10 cellular contexts compared by ENCODE assay signal in genomic region chr10:11560076-11560709, GRCh38. TPM values are rescaled to one million over a fixed set of nuclear protein-coding genes. Genes with fewer than 3 reads are reported as not detected.
DNase-seq lines count a peak whose midpoint lies in the region; ATAC-seq and TF ChIP-seq lines count a peak whose summit lies in the region.
"Had no signal": no experiment of that assay in that cellular context is flagged by ENCODE, and none has a peak within 500 bp of the region (broad histone marks: within the 10 kb centered on the region; RNA-seq: fewer than 3 reads in every experiment).

No MANE protein-coding gene starts in this region.

- H3K9me3 Mint-ChIP-seq in endothelial cell (ENCODE audit: unreplicated experiment), result no peaks in the 10 kb centered on the region
- H3K9me3 Mint-ChIP-seq: central memory CD8-positive, alpha-beta T cell had no signal

- H3K4me1 Mint-ChIP-seq in endothelial cell (ENCODE audit: unreplicated experiment), result peaks cover 7% of the 10 kb centered on the region
- H3K4me1 Mint-ChIP-seq: CD4-positive, alpha-beta memory T cell; central memory CD8-positive, alpha-beta T cell had no signal

- H3K4me3 Mint-ChIP-seq in endothelial cell (ENCODE audit: unreplicated experiment), result no peak overlapping the region
- H3K4me3 Mint-ChIP-seq: CD4-positive, alpha-beta memory T cell; central memory CD8-positive, alpha-beta T cell had no signal

- no peaks in the 10 kb centered on the region for H3K27me3 Mint-ChIP-seq in endothelial cell (ENCODE audit: unreplicated experiment)

- DNase-seq in GM06990 (ENCODE audit: extremely low read depth, insufficient read length), result peak; percentile 50
- peak; percentile 47 for DNase-seq in glomerular visceral epithelial cell (ENCODE audit: extremely low spot score)
- no peak for DNase-seq in nucleus accumbens (lab: John Stamatoyannopoulos, UW)
- no peak for DNase-seq in heart right ventricle
- DNase-seq in hypothalamus (lab: John Stamatoyannopoulos, UW), result no peak
- DNase-seq in endothelial cell (ENCODE audit: low spot score), result no peak
- DNase-seq: CD4-positive, alpha-beta memory T cell had no signal

- WGBS in heart right ventricle, 2 donors, result 73 to 74% methylated on average over 4 of the region's 4 CpGs

- H3K4me1 ChIP-seq in heart right ventricle, result peaks cover 0 to 23% (median 0%) of the 10 kb centered on the region in 9 donors

- TF ChIP-seq CTCF in GM06990 (IDR thresholded peaks at IDR 0.05; ENCODE audit: insufficient read depth, low read length, poor library complexity, severe bottlenecking), result no peak
- no peak for TF ChIP-seq CTCF in heart right ventricle (IDR thresholded peaks at IDR 0.05)
- TF ChIP-seq CTCF in endothelial cell (IDR thresholded peaks at IDR 0.05; ENCODE audit: unreplicated experiment), result no peak

- peak; percentile 80 for ATAC-seq in GM21529 (IDR thresholded peaks at IDR 0.05; ENCODE audit: unreplicated experiment)
- ATAC-seq in HG03565 (IDR thresholded peaks at IDR 0.05; ENCODE audit: unreplicated experiment), result peak; percentile 66
- no peak for ATAC-seq in heart right ventricle

- no peak overlapping the region for H3K27ac ChIP-seq in heart right ventricle

- H3K36me3 Mint-ChIP-seq in endothelial cell (ENCODE audit: low read depth, unreplicated experiment), result no peaks in the 10 kb centered on the region
- H3K36me3 Mint-ChIP-seq: CD4-positive, alpha-beta memory T cell had no signal

- no peaks in the 10 kb centered on the region for H3K27me3 ChIP-seq in GM06990 (replicated peaks; ENCODE audit: control insufficient read depth, insufficient read depth, low read length)
- no peaks in the 10 kb centered on the region for H3K27me3 ChIP-seq in heart right ventricle

- no peak overlapping the region for H3K27ac Mint-ChIP-seq in endothelial cell (ENCODE audit: unreplicated experiment)
- H3K27ac Mint-ChIP-seq: CD4-positive, alpha-beta memory T cell had no signal

- no peaks in the 10 kb centered on the region for H3K36me3 ChIP-seq in GM06990 (ENCODE audit: control insufficient read depth, insufficient read depth, low read length)
- H3K36me3 ChIP-seq in heart right ventricle, result no peaks in the 10 kb centered on the region

- intact Hi-C loops in heart right ventricle (cut with DNase I), result no loop called here

- no peak overlapping the region for H3K4me3 ChIP-seq in GM06990 (replicated peaks; ENCODE audit: low read depth, low read length)
- H3K4me3 ChIP-seq in heart right ventricle, result no peak overlapping the region

- peaks cover 0 to 8% (median 0%) of the 10 kb centered on the region in 11 donors for H3K9me3 ChIP-seq in heart right ventricle

RNA-seq across cellular contexts. Expression of gene USP6NL, which starts 51.3 kb away (rescaled TPM):
- total RNA-seq in heart right ventricle, result 10 to 100 TPM in 2 of 10 donors, 1 to 10 TPM in 8; 5.7 to 11.1 (median 8.9) TPM
- polyA plus RNA-seq in heart right ventricle, result 1 to 10 TPM; 1.8 to 4.1 TPM
- total RNA-seq in endothelial cell (ENCODE audit: unreplicated experiment), result 33.0 TPM

Comparison
In these comparisons a context has a peak if more than half of its experiments do, and no peak if none do; other contexts are left out.
1. DNase-seq: peak in GM06990 (single experiment) and glomerular visceral epithelial cell (single experiment); none in nucleus accumbens (0 of 56), heart right ventricle (0 of 2), hypothalamus (0 of 51) and endothelial cell (single experiment).
2. ATAC-seq: peak in GM21529 (single experiment) and HG03565 (single experiment); none in heart right ventricle (0 of 8).